8 cellular contexts compared by ENCODE assay signal in genomic region chr2:190649035-190649797, GRCh38. TPM values are rescaled to one million over a fixed set of nuclear protein-coding genes. Genes with fewer than 3 reads are reported as not detected.
A peak's percentile ranks its signal among the peaks of the same experiment; 100 is the strongest.
DNase-seq lines count a peak whose midpoint lies in the region; ATAC-seq and TF ChIP-seq lines count a peak whose summit lies in the region.

A gene with protein sequence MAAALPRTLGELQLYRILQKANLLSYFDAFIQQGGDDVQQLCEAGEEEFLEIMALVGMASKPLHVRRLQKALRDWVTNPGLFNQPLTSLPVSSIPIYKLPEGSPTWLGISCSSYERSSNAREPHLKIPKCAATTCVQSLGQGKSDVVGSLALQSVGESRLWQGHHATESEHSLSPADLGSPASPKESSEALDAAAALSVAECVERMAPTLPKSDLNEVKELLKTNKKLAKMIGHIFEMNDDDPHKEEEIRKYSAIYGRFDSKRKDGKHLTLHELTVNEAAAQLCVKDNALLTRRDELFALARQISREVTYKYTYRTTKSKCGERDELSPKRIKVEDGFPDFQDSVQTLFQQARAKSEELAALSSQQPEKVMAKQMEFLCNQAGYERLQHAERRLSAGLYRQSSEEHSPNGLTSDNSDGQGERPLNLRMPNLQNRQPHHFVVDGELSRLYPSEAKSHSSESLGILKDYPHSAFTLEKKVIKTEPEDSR (plus strand): TSS chr2:190649083. CDS start chr2:190659177, 10,094 bp downstream.

- peak; percentile 38 for DNase-seq in AG10803 (ENCODE audit: low read depth)
- peak; percentile 49 for DNase-seq in RWPE1 (ENCODE audit: low spot score)
- DNase-seq in activated naive CD4-positive, alpha-beta T cell treated with Interleukin-2 at 50 U/mL for 16 hours: peak; percentile 70
- DNase-seq in head of caudate nucleus: peak in 38 of 42 donors; percentile 14 to 82 (median 58)
- DNase-seq in trophoblast cell: peak in 1 of 2 donors; percentile 34
- peak; percentile 80 for DNase-seq in type B pancreatic cell (ENCODE audit: extremely low spot score, unreplicated experiment)

- peak within 1 kb of the TSS; percentile 97 for H3K4ac ChIP-seq in trophoblast cell (ENCODE audit: low read depth, low read length)

- no peak for TF ChIP-seq CTCF in AG10803 (conservative IDR thresholded peaks at IDR 0.05; ENCODE audit: low read length)
- no peak for TF ChIP-seq CTCF in RWPE1 (conservative IDR thresholded peaks at IDR 0.05; ENCODE audit: low read depth)
- TF ChIP-seq CTCF in type B pancreatic cell (conservative IDR thresholded peaks at IDR 0.05): no peak

- H3K79me1 ChIP-seq in trophoblast cell (ENCODE audit: low read length): peaks cover 10% of the 10 kb centered on the region

- H3K4me3 Mint-ChIP-seq in type B pancreatic cell: peak within 1 kb of the TSS; percentile 94

- no peaks in the 10 kb centered on the region for H3K9me3 ChIP-seq in trophoblast cell (ENCODE audit: insufficient read depth, low read depth, low read length)

- peak within 1 kb of the TSS; percentile 99 for H3K14ac ChIP-seq in trophoblast cell (ENCODE audit: low read length)

- no peaks in the 10 kb centered on the region for H3K27me3 ChIP-seq in trophoblast cell (ENCODE audit: insufficient read depth, low read length)

- peaks cover 0 to 2% of the 10 kb centered on the region in 2 experiments for H3K4me1 ChIP-seq in trophoblast cell (ENCODE audit: control insufficient read depth in 1 of 2, insufficient read depth in 2 of 2, low read length in 2 of 2)

- no peak within 1 kb of the TSS for H3K23ac ChIP-seq in trophoblast cell (ENCODE audit: low read length)

- no peaks in the 10 kb centered on the region for H3K9me3 Mint-ChIP-seq in type B pancreatic cell

- H3K36me3 Mint-ChIP-seq in type B pancreatic cell: no peaks in the 10 kb centered on the region

- peak within 1 kb of the TSS; percentile 86 for H4K91ac ChIP-seq in trophoblast cell (ENCODE audit: low read depth, low read length)

- H2AFZ ChIP-seq in trophoblast cell (ENCODE audit: insufficient read depth, low read length, poor library complexity): peak within 1 kb of the TSS; percentile 100

- peaks cover 26% of the 10 kb centered on the region for H3K4me1 Mint-ChIP-seq in type B pancreatic cell (ENCODE audit: unreplicated experiment)

- peaks cover 5% of the 10 kb centered on the region for H3K79me2 ChIP-seq in trophoblast cell (ENCODE audit: control insufficient read depth, insufficient read depth, low read length, poor library complexity)

- peak within 1 kb of the TSS; percentile 99 for H3K27ac ChIP-seq in RWPE1
- H3K27ac ChIP-seq in trophoblast cell (ENCODE audit: low read depth, low read length): peak within 1 kb of the TSS; percentile 92

- H3K18ac ChIP-seq in trophoblast cell (ENCODE audit: low read length): peak within 1 kb of the TSS; percentile 100

- H2BK5ac ChIP-seq in trophoblast cell (ENCODE audit: low read depth, low read length, poor library complexity): peak within 1 kb of the TSS; percentile 78

- peak within 1 kb of the TSS; percentile 96 for H4K12ac ChIP-seq in trophoblast cell (ENCODE audit: low read depth, low read length)

- H3K36me3 ChIP-seq in trophoblast cell (ENCODE audit: control insufficient read depth in 1 of 2, insufficient read depth in 2 of 2, low read length in 2 of 2): no peaks in the 10 kb centered on the region

- H4K8ac ChIP-seq in trophoblast cell (ENCODE audit: low read depth, low read length): peak within 1 kb of the TSS; percentile 98

- peak within 1 kb of the TSS; percentile 86 for H2AK5ac ChIP-seq in trophoblast cell (ENCODE audit: low read length)

- H3K9ac ChIP-seq in trophoblast cell (ENCODE audit: low read length): peak within 1 kb of the TSS; percentile 98

- POLR2A ChIA-PET in RWPE1 (lab: Yijun Ruan, JAX; ENCODE audit: low non-redundant PET): no interaction called here

- H2BK120ac ChIP-seq in trophoblast cell (ENCODE audit: insufficient read depth, low read length, poor library complexity): peak within 1 kb of the TSS; percentile 91

- H3K4me3 ChIP-seq in AG10803 (ENCODE audit: low read length) (peak within 1 kb of the TSS; percentile 78), trophoblast cell (ENCODE audit: low read depth, low read length) (peak within 1 kb of the TSS; percentile 100)

- ATAC-seq in GM19025 (IDR thresholded peaks at IDR 0.05; ENCODE audit: low read depth, unreplicated experiment) (peak; percentile 39), HG03280 (IDR thresholded peaks at IDR 0.05; ENCODE audit: unreplicated experiment) (peak; percentile 48)

- peaks cover 20% of the 10 kb centered on the region for H3K27me3 Mint-ChIP-seq in type B pancreatic cell

- CTCF ChIA-PET in RWPE1 (lab: Yijun Ruan, JAX): interaction anchor here (0.7 to 0.9 kb wide), 2 partner anchors 11 to 199 kb away, joined by 3 read pairs; no protein-coding TSS in a partner anchor

- intact Hi-C loops in head of caudate nucleus (cut with DNase I): loop anchor here (2.0 to 5.0 kb wide), 2 partner anchors 114 to 363 kb away; partner anchors contain the start of genes NEMP2 and STAT1

- H2BK12ac ChIP-seq in trophoblast cell (ENCODE audit: low read length): peak within 1 kb of the TSS; percentile 84

- H3K27ac Mint-ChIP-seq in type B pancreatic cell: peak within 1 kb of the TSS; percentile 84

- H3K4me2 ChIP-seq in trophoblast cell (ENCODE audit: low read length): peak within 1 kb of the TSS; percentile 86

- WGBS in trophoblast cell (ENCODE audit: extremely low coverage, insufficient coverage, insufficient read length): no CpG with 5 or more reads among the region's 95 CpGs

RNA-seq across cellular contexts. Expression of the gene that starts here (rescaled TPM):
- polyA plus RNA-seq in trophoblast cell (2013): 21.4 and 23.7 TPM in 2 replicates
- 32.9 and 39.7 TPM in 2 replicates for total RNA-seq in type B pancreatic cell (ENCODE audit: low replicate concordance)
